1 cellular context compared by ENCODE assay signal in genomic region chr7:136353287-136353686, GRCh38.
TF ChIP-seq lines count a peak whose summit lies in the region.

No MANE protein-coding gene starts in this region.

TF ChIP-seq in GM23338, 12 proteins besides CTCF, POLR2A, EP300 and RAD21 (continued from another document):
- TF ChIP-seq REST (IDR thresholded peaks at IDR 0.05; ENCODE audit: unreplicated experiment), result no peak
